Comparison of ENCODE assay signal across 18 cellular contexts in genomic region chr10:49735161-49735560, GRCh38. TPM values are rescaled to one million over a fixed set of nuclear protein-coding genes. Genes with fewer than 3 reads are reported as not detected.
"Had no signal": no experiment of that assay in that cellular context is flagged by ENCODE, and none has a peak within 500 bp of the region (broad histone marks: within the 10 kb centered on the region; RNA-seq: fewer than 3 reads in every experiment).

No MANE protein-coding gene starts in this region.

- H3K36me3 ChIP-seq: neural progenitor cell, ovary, right atrium auricular region, sigmoid colon had no signal

- H3K36me3 Mint-ChIP-seq: mesothelial cell of epicardium; natural killer cell treated with Interleukin-12 subunit alpha and Interleukin-12 subunit beta and Interleukin-15 and Interleukin-18, amount 100 ng/mL, for 72 hours; type B pancreatic cell had no signal

- DNase-seq: dermis blood vessel endothelial cell; foreskin melanocyte; nucleus accumbens; ovary; sigmoid colon; stimulated activated naive CD4-positive, alpha-beta T cell had no signal

- H3K9ac ChIP-seq: neural progenitor cell had no signal

- H3K27me3 Mint-ChIP-seq: type B pancreatic cell had no signal

- ATAC-seq: natural killer cell treated with Interleukin-12 subunit alpha and Interleukin-12 subunit beta and Interleukin-15 and Interleukin-18, amount 100 ng/mL, for 72 hours had no signal

- H2AFZ ChIP-seq: hepatocyte, neural progenitor cell had no signal

- H3K9me3 ChIP-seq: ovary, right atrium auricular region, sigmoid colon had no signal

- H3K4me1 Mint-ChIP-seq: mesothelial cell of epicardium, neural progenitor cell had no signal

- H3K9me3 Mint-ChIP-seq: natural killer cell treated with Interleukin-12 subunit alpha and Interleukin-12 subunit beta and Interleukin-15 and Interleukin-18, amount 100 ng/mL, for 72 hours; neural progenitor cell; type B pancreatic cell had no signal

- H3K4me1 ChIP-seq: neural progenitor cell, right atrium auricular region, sigmoid colon had no signal

- H3K4me3 Mint-ChIP-seq: mesothelial cell of epicardium; natural killer cell treated with Interleukin-12 subunit alpha and Interleukin-12 subunit beta and Interleukin-15 and Interleukin-18, amount 100 ng/mL, for 72 hours; neural progenitor cell; type B pancreatic cell had no signal

- H3K27ac Mint-ChIP-seq: mesothelial cell of epicardium; natural killer cell treated with Interleukin-12 subunit alpha and Interleukin-12 subunit beta and Interleukin-15 and Interleukin-18, amount 100 ng/mL, for 72 hours; neural progenitor cell; type B pancreatic cell had no signal

- H3K79me2 ChIP-seq: hepatocyte had no signal

- H3K4me3 ChIP-seq: hepatocyte, neural progenitor cell, ovary, right atrium auricular region, sigmoid colon, skin epidermis had no signal

- H3K27me3 ChIP-seq: hepatocyte, neural progenitor cell, ovary, right atrium auricular region, sigmoid colon had no signal

- H3K27ac ChIP-seq: hepatocyte, neural progenitor cell, ovary, right atrium auricular region, sigmoid colon, skin epidermis had no signal

- H3K4me2 ChIP-seq: hepatocyte, neural progenitor cell had no signal

RNA-seq across cellular contexts. Expression of gene OGDHL, which starts 27.0 kb away (rescaled TPM):
- total RNA-seq: natural killer cell treated with Interleukin-12 subunit alpha and Interleukin-12 subunit beta and Interleukin-15 and Interleukin-18, amount 100 ng/mL, for 72 hours; posterior vena cava had no signal

RNA-seq across cellular contexts. Expression of gene C10orf53, which starts 55.7 kb away (rescaled TPM):
- total RNA-seq: dermis blood vessel endothelial cell; hepatocyte; kidney epithelial cell; left colon; liver; mesothelial cell of epicardium; natural killer cell treated with Interleukin-12 subunit alpha and Interleukin-12 subunit beta and Interleukin-15 and Interleukin-18, amount 100 ng/mL, for 72 hours; ovary; posterior vena cava; right atrium auricular region; sigmoid colon had no signal
- polyA plus RNA-seq: esophagus, hepatocyte, liver, ovary, sigmoid colon had no signal
